ENCODE assay signal across 11 cellular contexts in genomic region chr16:27319257-27319965, GRCh38. TPM values are rescaled to one million over a fixed set of nuclear protein-coding genes. Genes with fewer than 3 reads are reported as not detected.
DNase-seq lines count a peak whose midpoint lies in the region; ATAC-seq and TF ChIP-seq lines count a peak whose summit lies in the region.
"Had no signal": no experiment of that assay in that cellular context is flagged by ENCODE, and none has a peak within 500 bp of the region (broad histone marks: within the 10 kb centered on the region; RNA-seq: fewer than 3 reads in every experiment).

No MANE protein-coding gene starts in this region.

- POLR2A ChIA-PET in activated CD4-positive, alpha-beta memory T cell treated with anti-CD3 and anti-CD28 coated beads, Interleukin-2, amount 10 ng/mL, durations not matched to agents 7 days and 5 days (lab: Charles Lee) = interaction anchor here (0.6 to 10.1 kb wide), 21 partner anchors 9 to 175 kb away, joined by 3 to 448 read pairs (median 21); partner anchors contain the start of genes IL21R, KDM8 and NSMCE1

- H3K9me3 Mint-ChIP-seq in activated CD4-positive, alpha-beta T cell treated with anti-CD3 and anti-CD28 coated beads, Interleukin-2, amount 10 ng/mL, durations not matched to agents 24 days and 14 days = no peaks in the 10 kb centered on the region
- H3K9me3 Mint-ChIP-seq in activated CD4-positive, alpha-beta memory T cell treated with anti-CD3 and anti-CD28 coated beads, Interleukin-2, amount 10 ng/mL, durations not matched to agents 7 days and 5 days = no peaks in the 10 kb centered on the region
- no peaks in the 10 kb centered on the region for H3K9me3 Mint-ChIP-seq in stimulated activated naive CD8-positive, alpha-beta T cell treated with anti-CD3 and anti-CD28 coated beads, Interleukin-15, amount 100 ng/mL, for 72 hours

- H3K4me1 Mint-ChIP-seq in activated CD4-positive, alpha-beta T cell treated with anti-CD3 and anti-CD28 coated beads, Interleukin-2, amount 10 ng/mL, durations not matched to agents 24 days and 14 days = peaks cover 69% of the 10 kb centered on the region
- H3K4me1 Mint-ChIP-seq in activated CD4-positive, alpha-beta memory T cell treated with anti-CD3 and anti-CD28 coated beads, Interleukin-2, amount 10 ng/mL, durations not matched to agents 7 days and 5 days = peaks cover 83% of the 10 kb centered on the region
- H3K4me1 Mint-ChIP-seq in stimulated activated naive CD8-positive, alpha-beta T cell treated with anti-CD3 and anti-CD28 coated beads, Interleukin-15, amount 100 ng/mL, for 72 hours = peaks cover 73% of the 10 kb centered on the region

- no peaks in the 10 kb centered on the region for H3K27me3 Mint-ChIP-seq in activated CD4-positive, alpha-beta T cell treated with anti-CD3 and anti-CD28 coated beads, Interleukin-2, amount 10 ng/mL, durations not matched to agents 24 days and 14 days
- no peaks in the 10 kb centered on the region for H3K27me3 Mint-ChIP-seq in activated CD4-positive, alpha-beta memory T cell treated with anti-CD3 and anti-CD28 coated beads, Interleukin-2, amount 10 ng/mL, durations not matched to agents 7 days and 5 days
- no peaks in the 10 kb centered on the region for H3K27me3 Mint-ChIP-seq in stimulated activated naive CD8-positive, alpha-beta T cell treated with anti-CD3 and anti-CD28 coated beads, Interleukin-15, amount 100 ng/mL, for 72 hours

- H3K27me3 ChIP-seq in layer of hippocampus (ENCODE audit: control insufficient read depth, insufficient read depth, low read length) = peaks cover 4% of the 10 kb centered on the region
- H3K27me3 ChIP-seq: pancreas had no signal

- ATAC-seq in stimulated activated naive CD8-positive, alpha-beta T cell treated with anti-CD3 and anti-CD28 coated beads, Interleukin-15, amount 100 ng/mL, for 72 hours = no peak
- no peak for ATAC-seq in GM19467 (IDR thresholded peaks at IDR 0.05; ENCODE audit: unreplicated experiment)
- ATAC-seq: pancreas had no signal

- H3K27ac ChIP-seq in layer of hippocampus (ENCODE audit: low read depth, low read length) = peak overlapping the region; percentile 46

- H3K27ac Mint-ChIP-seq in activated CD4-positive, alpha-beta T cell treated with anti-CD3 and anti-CD28 coated beads, Interleukin-2, amount 10 ng/mL, durations not matched to agents 24 days and 14 days = peak overlapping the region; percentile 96
- peak overlapping the region; percentile 98 for H3K27ac Mint-ChIP-seq in activated CD4-positive, alpha-beta memory T cell treated with anti-CD3 and anti-CD28 coated beads, Interleukin-2, amount 10 ng/mL, durations not matched to agents 7 days and 5 days
- peak overlapping the region; percentile 89 to 99 for H3K27ac Mint-ChIP-seq in stimulated activated naive CD8-positive, alpha-beta T cell treated with anti-CD3 and anti-CD28 coated beads, Interleukin-15, amount 100 ng/mL, for 72 hours

- intact Hi-C loops in activated CD4-positive, alpha-beta T cell treated with anti-CD3 and anti-CD28 coated beads, Interleukin-2, amount 10 ng/mL, durations not matched to agents 24 days and 14 days (cut with micrococcal nuclease) = loop anchor here (5.0 kb wide), 1 partner anchor 138 kb away; no protein-coding TSS in a partner anchor

- no peak for DNase-seq in activated CD4-positive, alpha-beta T cell treated with anti-CD3 and anti-CD28 coated beads, Interleukin-2, amount 10 ng/mL, durations not matched to agents 24 days and 14 days
- DNase-seq in activated CD4-positive, alpha-beta T cell treated with anti-CD3 and anti-CD28 coated beads for 1 hour = no peak
- no peak for DNase-seq in activated CD4-positive, alpha-beta memory T cell treated with anti-CD3 and anti-CD28 coated beads, Interleukin-2, amount 10 ng/mL, durations not matched to agents 7 days and 5 days
- DNase-seq in stimulated activated naive CD8-positive, alpha-beta T cell treated with anti-CD3 and anti-CD28 coated beads, Interleukin-15, amount 100 ng/mL, for 72 hours = no peak
- no peak for DNase-seq in erythroblast (lab: John Stamatoyannopoulos, UW)
- DNase-seq in NCI-H2081 (lab: John Stamatoyannopoulos, UW) = no peak
- DNase-seq: activated CD4-positive, alpha-beta T cell treated with anti-CD3 and anti-CD28 coated beads for 4 hours; OCI-M1 had no signal

- TF ChIP-seq POLR2A in erythroblast (IDR thresholded peaks at IDR 0.05; ENCODE audit: low read length) = no peak

- peaks cover 93% of the 10 kb centered on the region for H3K36me3 Mint-ChIP-seq in activated CD4-positive, alpha-beta T cell treated with anti-CD3 and anti-CD28 coated beads, Interleukin-2, amount 10 ng/mL, durations not matched to agents 24 days and 14 days (ENCODE audit: low read depth)
- peaks cover 94% of the 10 kb centered on the region for H3K36me3 Mint-ChIP-seq in activated CD4-positive, alpha-beta memory T cell treated with anti-CD3 and anti-CD28 coated beads, Interleukin-2, amount 10 ng/mL, durations not matched to agents 7 days and 5 days (ENCODE audit: low read depth)

- H3K4me3 Mint-ChIP-seq in activated CD4-positive, alpha-beta T cell treated with anti-CD3 and anti-CD28 coated beads, Interleukin-2, amount 10 ng/mL, durations not matched to agents 24 days and 14 days = peak overlapping the region; percentile 100
- H3K4me3 Mint-ChIP-seq in activated CD4-positive, alpha-beta memory T cell treated with anti-CD3 and anti-CD28 coated beads, Interleukin-2, amount 10 ng/mL, durations not matched to agents 7 days and 5 days = peak overlapping the region; percentile 97
- H3K4me3 Mint-ChIP-seq in stimulated activated naive CD8-positive, alpha-beta T cell treated with anti-CD3 and anti-CD28 coated beads, Interleukin-15, amount 100 ng/mL, for 72 hours = peak overlapping the region; percentile 95 to 97

- CTCF ChIA-PET in activated CD4-positive, alpha-beta memory T cell treated with anti-CD3 and anti-CD28 coated beads, Interleukin-2, amount 10 ng/mL, durations not matched to agents 7 days and 5 days (lab: Charles Lee) = interaction anchor here (0.9 to 10.1 kb wide), 12 partner anchors 21 to 150 kb away, joined by 3 to 146 read pairs (median 6); partner anchors contain the start of gene KDM8

RNA-seq across cellular contexts. Expression of gene IL4R, which starts 5.6 kb away (rescaled TPM):
- total RNA-seq in activated CD4-positive, alpha-beta T cell treated with anti-CD3 and anti-CD28 coated beads, Interleukin-2, amount 10 ng/mL, durations not matched to agents 24 days and 14 days = 345 and 375 TPM in 2 replicates
- total RNA-seq in activated CD4-positive, alpha-beta memory T cell treated with anti-CD3 and anti-CD28 coated beads, Interleukin-2, amount 10 ng/mL, durations not matched to agents 7 days and 5 days = 100 to 1,000 TPM; 257 to 268 TPM

RNA-seq across cellular contexts. Expression of gene NSMCE1, which starts 50.8 kb away (rescaled TPM):
- 143 and 149 TPM in 2 replicates for total RNA-seq in activated CD4-positive, alpha-beta T cell treated with anti-CD3 and anti-CD28 coated beads, Interleukin-2, amount 10 ng/mL, durations not matched to agents 24 days and 14 days
- total RNA-seq in activated CD4-positive, alpha-beta memory T cell treated with anti-CD3 and anti-CD28 coated beads, Interleukin-2, amount 10 ng/mL, durations not matched to agents 7 days and 5 days = 100 to 1,000 TPM; 100 to 106 TPM
